ENCODE assay signal across 18 cellular contexts in the genomic region with DNA sequence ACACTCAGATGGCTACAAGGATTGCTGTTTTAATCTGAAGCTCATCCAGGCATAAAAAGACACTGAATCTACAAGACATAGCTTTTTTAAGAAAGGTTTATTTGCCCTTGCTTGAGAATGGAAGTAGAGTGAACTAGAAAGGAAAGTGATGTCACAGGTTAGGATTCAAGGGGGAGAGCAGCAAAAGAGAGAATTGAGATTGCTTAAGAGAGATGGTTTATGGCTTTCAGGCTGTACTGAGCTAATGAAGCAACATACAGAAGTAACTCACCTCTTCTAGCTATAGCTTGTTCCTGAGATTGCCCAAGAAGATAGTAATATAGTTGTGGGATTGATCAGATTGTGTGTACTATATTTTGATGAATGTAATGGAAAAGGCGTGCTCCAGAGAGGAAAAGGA.
"Had no signal": no experiment of that assay in that cellular context is flagged by ENCODE, and none has a peak within 500 bp of the region (broad histone marks: within the 10 kb centered on the region; RNA-seq: fewer than 3 reads in every experiment).

No MANE protein-coding gene starts in this region.

- H3K4me3 ChIP-seq: coronary artery, SJCRH30, suprapubic skin had no signal

- DNase-seq: activated CD4-positive, alpha-beta T cell treated with anti-CD3 and anti-CD28 coated beads, Interleukin-2, amount 50 U/mL, for 4 hours; activated CD8-positive, alpha-beta memory T cell treated with anti-CD3 and anti-CD28 coated beads, Interleukin-2, amount 10 ng/mL, durations not matched to agents 7 days and 5 days; activated naive CD4-positive, alpha-beta T cell treated with anti-CD3 and anti-CD28 coated beads, Interleukin-2, amount 10 ng/mL, durations not matched to agents 7 days and 5 days; activated T-cell treated with anti-CD3 and anti-CD28 coated beads, Interleukin-2, amount 50 U/mL, for 1 hour; central memory CD4-positive, alpha-beta T cell; hippocampal formation; left ventricle myocardium superior; mesendoderm; right cardiac atrium; SJCRH30; stimulated activated naive CD8-positive, alpha-beta T cell treated with anti-CD3 and anti-CD28 coated beads, Interleukin-15, Interleukin-2, amounts not matched to agents 100 U/mL and 50 U/mL, for 24 hours had no signal

- H3K36me3 ChIP-seq: SJCRH30, suprapubic skin had no signal

- ATAC-seq: activated CD8-positive, alpha-beta memory T cell treated with anti-CD3 and anti-CD28 coated beads, Interleukin-2, amount 10 ng/mL, durations not matched to agents 7 days and 5 days; left ventricle myocardium superior; right cardiac atrium; stimulated activated naive CD8-positive, alpha-beta T cell treated with anti-CD3 and anti-CD28 coated beads, Interleukin-15, Interleukin-2, amounts not matched to agents 100 U/mL and 50 U/mL, for 24 hours had no signal

- H3K27ac Mint-ChIP-seq: activated CD8-positive, alpha-beta memory T cell treated with anti-CD3 and anti-CD28 coated beads, Interleukin-2, amount 10 ng/mL, durations not matched to agents 7 days and 5 days; activated naive CD4-positive, alpha-beta T cell treated with anti-CD3 and anti-CD28 coated beads, Interleukin-2, amount 10 ng/mL, durations not matched to agents 7 days and 5 days; activated T-helper 2 cell treated with anti-CD3 and anti-CD28 coated beads, Interferon-gamma antibody, Interleukin-2, Interleukin-4, amounts not matched to agents 10 μg/mL and 5 μg/mL and 100 μg/mL, durations not matched to agents 14 hours and 24 hours and 36 hours; nephron; progenitor cell of endocrine pancreas; T-helper 2 cell treated with Interferon-gamma antibody and Interleukin-4, amounts not matched to agents 5 μg/mL and 100 μg/mL, for 36 hours; type B pancreatic cell had no signal

- H3K4me3 Mint-ChIP-seq: activated CD8-positive, alpha-beta memory T cell treated with anti-CD3 and anti-CD28 coated beads, Interleukin-2, amount 10 ng/mL, durations not matched to agents 7 days and 5 days; activated naive CD4-positive, alpha-beta T cell treated with anti-CD3 and anti-CD28 coated beads, Interleukin-2, amount 10 ng/mL, durations not matched to agents 7 days and 5 days; nephron; T-helper 2 cell treated with Interferon-gamma antibody and Interleukin-4, amounts not matched to agents 5 μg/mL and 100 μg/mL, for 36 hours; type B pancreatic cell had no signal

- H3K27me3 ChIP-seq: SJCRH30, suprapubic skin had no signal

- H3K27ac ChIP-seq: coronary artery, SJCRH30, suprapubic skin had no signal

- H3K9me3 Mint-ChIP-seq: activated naive CD4-positive, alpha-beta T cell treated with anti-CD3 and anti-CD28 coated beads, Interleukin-2, amount 10 ng/mL, durations not matched to agents 7 days and 5 days; activated T-helper 2 cell treated with anti-CD3 and anti-CD28 coated beads, Interferon-gamma antibody, Interleukin-2, Interleukin-4, amounts not matched to agents 10 μg/mL and 5 μg/mL and 100 μg/mL, durations not matched to agents 14 hours and 24 hours and 36 hours; T-helper 2 cell treated with Interferon-gamma antibody and Interleukin-4, amounts not matched to agents 5 μg/mL and 100 μg/mL, for 36 hours; type B pancreatic cell had no signal

- H3K9me3 ChIP-seq: SJCRH30, suprapubic skin had no signal

- H3K4me1 ChIP-seq: suprapubic skin had no signal

- H3K36me3 Mint-ChIP-seq: activated CD8-positive, alpha-beta memory T cell treated with anti-CD3 and anti-CD28 coated beads, Interleukin-2, amount 10 ng/mL, durations not matched to agents 7 days and 5 days; activated naive CD4-positive, alpha-beta T cell treated with anti-CD3 and anti-CD28 coated beads, Interleukin-2, amount 10 ng/mL, durations not matched to agents 7 days and 5 days; type B pancreatic cell had no signal

- H3K4me1 Mint-ChIP-seq: activated CD8-positive, alpha-beta memory T cell treated with anti-CD3 and anti-CD28 coated beads, Interleukin-2, amount 10 ng/mL, durations not matched to agents 7 days and 5 days; activated naive CD4-positive, alpha-beta T cell treated with anti-CD3 and anti-CD28 coated beads, Interleukin-2, amount 10 ng/mL, durations not matched to agents 7 days and 5 days had no signal
